1 cellular context compared by ENCODE assay signal in the genomic region with DNA sequence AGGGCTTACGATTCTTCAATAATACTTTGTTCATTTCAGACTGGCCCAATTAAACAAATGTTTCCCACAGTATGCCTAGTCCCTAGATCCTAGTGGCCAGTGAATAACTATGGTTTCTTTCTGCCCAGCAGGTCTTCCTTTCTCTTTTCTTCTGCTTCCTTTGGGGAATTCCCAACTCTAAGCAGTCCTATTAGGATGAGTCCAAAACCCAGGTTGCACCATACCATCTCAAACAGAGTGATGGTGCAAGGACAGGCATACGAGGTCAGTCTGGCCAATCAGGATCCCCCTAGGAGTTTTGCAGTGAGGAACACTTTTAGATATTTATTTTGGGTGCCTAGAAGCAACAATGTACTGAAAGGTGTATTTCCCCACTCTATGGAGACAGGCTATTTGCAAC.
TF ChIP-seq lines count a peak whose summit lies in the region.

No MANE protein-coding gene starts in this region.

TF ChIP-seq in GM23338, 12 proteins besides CTCF, POLR2A, EP300 and RAD21 (continued from another document):
- TF ChIP-seq ZNF462 (CRISPR knock-in tag; IDR thresholded peaks at IDR 0.05) (no peak), EZH2 (IDR thresholded peaks at IDR 0.05; ENCODE audit: low read depth, unreplicated experiment) (no peak), EZH2phosphoT487 (IDR thresholded peaks at IDR 0.05; ENCODE audit: unreplicated experiment) (no peak), JUNB (IDR thresholded peaks at IDR 0.05; ENCODE audit: unreplicated experiment) (no peak)
